Comparison of ENCODE assay signal across 1 cellular context in the genomic region with DNA sequence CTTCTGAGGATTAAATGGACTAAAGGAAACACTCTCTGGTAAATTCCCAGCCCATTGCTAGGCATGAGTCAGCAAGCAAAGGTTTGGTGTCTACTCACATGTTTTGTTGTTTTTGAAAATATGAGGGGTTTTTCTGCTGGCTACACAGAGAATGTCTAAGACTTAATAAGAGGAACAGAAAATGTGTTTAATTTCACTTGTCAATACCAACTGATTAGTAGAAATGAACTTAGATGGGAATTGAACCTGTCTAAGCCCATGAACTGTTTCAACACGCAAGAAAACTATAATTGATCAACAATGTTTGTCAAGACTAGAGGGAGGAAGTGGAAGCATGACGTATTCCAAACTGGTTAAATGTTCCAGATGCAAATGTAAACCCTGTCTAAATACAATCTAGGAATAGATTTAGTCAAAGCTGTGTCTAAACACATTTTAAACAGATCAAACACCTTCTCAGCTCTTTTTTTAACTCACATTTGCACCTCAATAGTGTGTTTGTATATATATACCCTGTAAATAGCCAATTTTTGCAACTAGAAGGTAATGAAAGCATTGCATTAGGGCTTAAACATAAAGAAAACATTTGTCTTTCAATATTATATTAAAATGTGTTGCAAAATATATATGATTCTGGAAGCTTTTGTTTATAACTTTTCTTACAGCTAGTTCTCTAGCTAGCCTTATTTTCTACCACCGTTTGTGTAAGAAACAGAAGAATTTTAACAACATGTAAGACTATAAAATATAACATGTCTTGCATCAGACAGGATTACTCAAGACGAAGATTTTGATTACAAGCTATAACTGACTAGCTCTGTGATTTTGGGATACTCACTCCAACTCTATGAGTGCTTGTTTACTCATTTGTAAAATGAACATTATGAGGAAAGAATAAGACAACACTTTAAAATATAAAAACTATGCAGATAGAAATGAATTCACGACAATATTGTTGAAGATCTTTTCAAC.
A peak's percentile ranks its signal among the peaks of the same experiment; 100 is the strongest.
TF ChIP-seq lines count a peak whose summit lies in the region.

No MANE protein-coding gene starts in this region.

TF ChIP-seq in GM12878, 131 proteins besides CTCF, POLR2A, EP300 and RAD21 (continued from another document and continues in another):
- TF ChIP-seq, protein P1, sequence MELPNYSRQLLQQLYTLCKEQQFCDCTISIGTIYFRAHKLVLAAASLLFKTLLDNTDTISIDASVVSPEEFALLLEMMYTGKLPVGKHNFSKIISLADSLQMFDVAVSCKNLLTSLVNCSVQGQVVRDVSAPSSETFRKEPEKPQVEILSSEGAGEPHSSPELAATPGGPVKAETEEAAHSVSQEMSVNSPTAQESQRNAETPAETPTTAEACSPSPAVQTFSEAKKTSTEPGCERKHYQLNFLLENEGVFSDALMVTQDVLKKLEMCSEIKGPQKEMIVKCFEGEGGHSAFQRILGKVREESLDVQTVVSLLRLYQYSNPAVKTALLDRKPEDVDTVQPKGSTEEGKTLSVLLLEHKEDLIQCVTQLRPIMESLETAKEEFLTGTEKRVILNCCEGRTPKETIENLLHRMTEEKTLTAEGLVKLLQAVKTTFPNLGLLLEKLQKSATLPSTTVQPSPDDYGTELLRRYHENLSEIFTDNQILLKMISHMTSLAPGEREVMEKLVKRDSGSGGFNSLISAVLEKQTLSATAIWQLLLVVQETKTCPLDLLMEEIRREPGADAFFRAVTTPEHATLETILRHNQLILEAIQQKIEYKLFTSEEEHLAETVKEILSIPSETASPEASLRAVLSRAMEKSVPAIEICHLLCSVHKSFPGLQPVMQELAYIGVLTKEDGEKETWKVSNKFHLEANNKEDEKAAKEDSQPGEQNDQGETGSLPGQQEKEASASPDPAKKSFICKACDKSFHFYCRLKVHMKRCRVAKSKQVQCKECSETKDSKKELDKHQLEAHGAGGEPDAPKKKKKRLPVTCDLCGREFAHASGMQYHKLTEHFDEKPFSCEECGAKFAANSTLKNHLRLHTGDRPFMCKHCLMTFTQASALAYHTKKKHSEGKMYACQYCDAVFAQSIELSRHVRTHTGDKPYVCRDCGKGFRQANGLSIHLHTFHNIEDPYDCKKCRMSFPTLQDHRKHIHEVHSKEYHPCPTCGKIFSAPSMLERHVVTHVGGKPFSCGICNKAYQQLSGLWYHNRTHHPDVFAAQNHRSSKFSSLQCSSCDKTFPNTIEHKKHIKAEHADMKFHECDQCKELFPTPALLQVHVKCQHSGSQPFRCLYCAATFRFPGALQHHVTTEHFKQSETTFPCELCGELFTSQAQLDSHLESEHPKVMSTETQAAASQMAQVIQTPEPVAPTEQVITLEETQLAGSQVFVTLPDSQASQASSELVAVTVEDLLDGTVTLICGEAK (IDR thresholded peaks at IDR 0.05; ENCODE audit: borderline replicate concordance): peak; percentile 52; the same call in 1 of the 2 replicates
- peak; percentile 38 for TF ChIP-seq GABPA (IDR thresholded peaks at IDR 0.05; ENCODE audit: low read depth)
- peak; percentile 91 to 94 for TF ChIP-seq IKZF2 (IDR thresholded peaks at IDR 0.05)
- TF ChIP-seq ZNF384 (IDR thresholded peaks at IDR 0.05; ENCODE audit: borderline replicate concordance, low read depth, low read length): no peak
- TF ChIP-seq, protein P2, sequence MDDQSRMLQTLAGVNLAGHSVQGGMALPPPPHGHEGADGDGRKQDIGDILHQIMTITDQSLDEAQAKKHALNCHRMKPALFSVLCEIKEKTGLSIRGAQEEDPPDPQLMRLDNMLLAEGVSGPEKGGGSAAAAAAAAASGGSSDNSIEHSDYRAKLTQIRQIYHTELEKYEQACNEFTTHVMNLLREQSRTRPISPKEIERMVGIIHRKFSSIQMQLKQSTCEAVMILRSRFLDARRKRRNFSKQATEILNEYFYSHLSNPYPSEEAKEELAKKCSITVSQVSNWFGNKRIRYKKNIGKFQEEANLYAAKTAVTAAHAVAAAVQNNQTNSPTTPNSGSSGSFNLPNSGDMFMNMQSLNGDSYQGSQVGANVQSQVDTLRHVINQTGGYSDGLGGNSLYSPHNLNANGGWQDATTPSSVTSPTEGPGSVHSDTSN (IDR thresholded peaks at IDR 0.05; ENCODE audit: insufficient replicate concordance, low read depth, low read length): peak; percentile 29
- no peak for TF ChIP-seq SMAD5 (IDR thresholded peaks at IDR 0.05; ENCODE audit: low read depth)
- TF ChIP-seq, protein P3, sequence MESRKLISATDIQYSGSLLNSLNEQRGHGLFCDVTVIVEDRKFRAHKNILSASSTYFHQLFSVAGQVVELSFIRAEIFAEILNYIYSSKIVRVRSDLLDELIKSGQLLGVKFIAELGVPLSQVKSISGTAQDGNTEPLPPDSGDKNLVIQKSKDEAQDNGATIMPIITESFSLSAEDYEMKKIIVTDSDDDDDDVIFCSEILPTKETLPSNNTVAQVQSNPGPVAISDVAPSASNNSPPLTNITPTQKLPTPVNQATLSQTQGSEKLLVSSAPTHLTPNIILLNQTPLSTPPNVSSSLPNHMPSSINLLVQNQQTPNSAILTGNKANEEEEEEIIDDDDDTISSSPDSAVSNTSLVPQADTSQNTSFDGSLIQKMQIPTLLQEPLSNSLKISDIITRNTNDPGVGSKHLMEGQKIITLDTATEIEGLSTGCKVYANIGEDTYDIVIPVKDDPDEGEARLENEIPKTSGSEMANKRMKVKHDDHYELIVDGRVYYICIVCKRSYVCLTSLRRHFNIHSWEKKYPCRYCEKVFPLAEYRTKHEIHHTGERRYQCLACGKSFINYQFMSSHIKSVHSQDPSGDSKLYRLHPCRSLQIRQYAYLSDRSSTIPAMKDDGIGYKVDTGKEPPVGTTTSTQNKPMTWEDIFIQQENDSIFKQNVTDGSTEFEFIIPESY (IDR thresholded peaks at IDR 0.05): no peak
- 0 out of 2 replicates have a peak, but pooled peaks have one; percentile 36 for TF ChIP-seq RUNX3 (IDR thresholded peaks at IDR 0.05; ENCODE audit: low read length)
- peak; percentile 72 for TF ChIP-seq NBN (IDR thresholded peaks at IDR 0.05)
- TF ChIP-seq, protein P4, sequence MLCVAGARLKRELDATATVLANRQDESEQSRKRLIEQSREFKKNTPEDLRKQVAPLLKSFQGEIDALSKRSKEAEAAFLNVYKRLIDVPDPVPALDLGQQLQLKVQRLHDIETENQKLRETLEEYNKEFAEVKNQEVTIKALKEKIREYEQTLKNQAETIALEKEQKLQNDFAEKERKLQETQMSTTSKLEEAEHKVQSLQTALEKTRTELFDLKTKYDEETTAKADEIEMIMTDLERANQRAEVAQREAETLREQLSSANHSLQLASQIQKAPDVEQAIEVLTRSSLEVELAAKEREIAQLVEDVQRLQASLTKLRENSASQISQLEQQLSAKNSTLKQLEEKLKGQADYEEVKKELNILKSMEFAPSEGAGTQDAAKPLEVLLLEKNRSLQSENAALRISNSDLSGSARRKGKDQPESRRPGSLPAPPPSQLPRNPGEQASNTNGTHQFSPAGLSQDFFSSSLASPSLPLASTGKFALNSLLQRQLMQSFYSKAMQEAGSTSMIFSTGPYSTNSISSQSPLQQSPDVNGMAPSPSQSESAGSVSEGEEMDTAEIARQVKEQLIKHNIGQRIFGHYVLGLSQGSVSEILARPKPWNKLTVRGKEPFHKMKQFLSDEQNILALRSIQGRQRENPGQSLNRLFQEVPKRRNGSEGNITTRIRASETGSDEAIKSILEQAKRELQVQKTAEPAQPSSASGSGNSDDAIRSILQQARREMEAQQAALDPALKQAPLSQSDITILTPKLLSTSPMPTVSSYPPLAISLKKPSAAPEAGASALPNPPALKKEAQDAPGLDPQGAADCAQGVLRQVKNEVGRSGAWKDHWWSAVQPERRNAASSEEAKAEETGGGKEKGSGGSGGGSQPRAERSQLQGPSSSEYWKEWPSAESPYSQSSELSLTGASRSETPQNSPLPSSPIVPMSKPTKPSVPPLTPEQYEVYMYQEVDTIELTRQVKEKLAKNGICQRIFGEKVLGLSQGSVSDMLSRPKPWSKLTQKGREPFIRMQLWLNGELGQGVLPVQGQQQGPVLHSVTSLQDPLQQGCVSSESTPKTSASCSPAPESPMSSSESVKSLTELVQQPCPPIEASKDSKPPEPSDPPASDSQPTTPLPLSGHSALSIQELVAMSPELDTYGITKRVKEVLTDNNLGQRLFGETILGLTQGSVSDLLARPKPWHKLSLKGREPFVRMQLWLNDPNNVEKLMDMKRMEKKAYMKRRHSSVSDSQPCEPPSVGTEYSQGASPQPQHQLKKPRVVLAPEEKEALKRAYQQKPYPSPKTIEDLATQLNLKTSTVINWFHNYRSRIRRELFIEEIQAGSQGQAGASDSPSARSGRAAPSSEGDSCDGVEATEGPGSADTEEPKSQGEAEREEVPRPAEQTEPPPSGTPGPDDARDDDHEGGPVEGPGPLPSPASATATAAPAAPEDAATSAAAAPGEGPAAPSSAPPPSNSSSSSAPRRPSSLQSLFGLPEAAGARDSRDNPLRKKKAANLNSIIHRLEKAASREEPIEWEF (IDR thresholded peaks at IDR 0.05; ENCODE audit: insufficient replicate concordance, low read depth, low read length): peak; percentile 100
- TF ChIP-seq, protein P5, sequence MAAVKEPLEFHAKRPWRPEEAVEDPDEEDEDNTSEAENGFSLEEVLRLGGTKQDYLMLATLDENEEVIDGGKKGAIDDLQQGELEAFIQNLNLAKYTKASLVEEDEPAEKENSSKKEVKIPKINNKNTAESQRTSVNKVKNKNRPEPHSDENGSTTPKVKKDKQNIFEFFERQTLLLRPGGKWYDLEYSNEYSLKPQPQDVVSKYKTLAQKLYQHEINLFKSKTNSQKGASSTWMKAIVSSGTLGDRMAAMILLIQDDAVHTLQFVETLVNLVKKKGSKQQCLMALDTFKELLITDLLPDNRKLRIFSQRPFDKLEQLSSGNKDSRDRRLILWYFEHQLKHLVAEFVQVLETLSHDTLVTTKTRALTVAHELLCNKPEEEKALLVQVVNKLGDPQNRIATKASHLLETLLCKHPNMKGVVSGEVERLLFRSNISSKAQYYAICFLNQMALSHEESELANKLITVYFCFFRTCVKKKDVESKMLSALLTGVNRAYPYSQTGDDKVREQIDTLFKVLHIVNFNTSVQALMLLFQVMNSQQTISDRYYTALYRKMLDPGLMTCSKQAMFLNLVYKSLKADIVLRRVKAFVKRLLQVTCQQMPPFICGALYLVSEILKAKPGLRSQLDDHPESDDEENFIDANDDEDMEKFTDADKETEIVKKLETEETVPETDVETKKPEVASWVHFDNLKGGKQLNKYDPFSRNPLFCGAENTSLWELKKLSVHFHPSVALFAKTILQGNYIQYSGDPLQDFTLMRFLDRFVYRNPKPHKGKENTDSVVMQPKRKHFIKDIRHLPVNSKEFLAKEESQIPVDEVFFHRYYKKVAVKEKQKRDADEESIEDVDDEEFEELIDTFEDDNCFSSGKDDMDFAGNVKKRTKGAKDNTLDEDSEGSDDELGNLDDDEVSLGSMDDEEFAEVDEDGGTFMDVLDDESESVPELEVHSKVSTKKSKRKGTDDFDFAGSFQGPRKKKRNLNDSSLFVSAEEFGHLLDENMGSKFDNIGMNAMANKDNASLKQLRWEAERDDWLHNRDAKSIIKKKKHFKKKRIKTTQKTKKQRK (IDR thresholded peaks at IDR 0.05; ENCODE audit: low read depth, low read length): no peak
- peak in 1 of 2 experiments; percentile 38; a peak in 1 of 4 replicates for TF ChIP-seq CEBPB (IDR thresholded peaks at IDR 0.05; ENCODE audit: borderline replicate concordance in 1 of 2, low read depth in 2 of 2, low read length in 2 of 2)
- TF ChIP-seq SRF (IDR thresholded peaks at IDR 0.05; ENCODE audit: low read depth in 2 of 2, low read length in 2 of 2): no peak
- TF ChIP-seq BCL11A (IDR thresholded peaks at IDR 0.05; ENCODE audit: low read depth, low read length): no peak; the same call in 1 of the 2 replicates
- TF ChIP-seq, protein P6, sequence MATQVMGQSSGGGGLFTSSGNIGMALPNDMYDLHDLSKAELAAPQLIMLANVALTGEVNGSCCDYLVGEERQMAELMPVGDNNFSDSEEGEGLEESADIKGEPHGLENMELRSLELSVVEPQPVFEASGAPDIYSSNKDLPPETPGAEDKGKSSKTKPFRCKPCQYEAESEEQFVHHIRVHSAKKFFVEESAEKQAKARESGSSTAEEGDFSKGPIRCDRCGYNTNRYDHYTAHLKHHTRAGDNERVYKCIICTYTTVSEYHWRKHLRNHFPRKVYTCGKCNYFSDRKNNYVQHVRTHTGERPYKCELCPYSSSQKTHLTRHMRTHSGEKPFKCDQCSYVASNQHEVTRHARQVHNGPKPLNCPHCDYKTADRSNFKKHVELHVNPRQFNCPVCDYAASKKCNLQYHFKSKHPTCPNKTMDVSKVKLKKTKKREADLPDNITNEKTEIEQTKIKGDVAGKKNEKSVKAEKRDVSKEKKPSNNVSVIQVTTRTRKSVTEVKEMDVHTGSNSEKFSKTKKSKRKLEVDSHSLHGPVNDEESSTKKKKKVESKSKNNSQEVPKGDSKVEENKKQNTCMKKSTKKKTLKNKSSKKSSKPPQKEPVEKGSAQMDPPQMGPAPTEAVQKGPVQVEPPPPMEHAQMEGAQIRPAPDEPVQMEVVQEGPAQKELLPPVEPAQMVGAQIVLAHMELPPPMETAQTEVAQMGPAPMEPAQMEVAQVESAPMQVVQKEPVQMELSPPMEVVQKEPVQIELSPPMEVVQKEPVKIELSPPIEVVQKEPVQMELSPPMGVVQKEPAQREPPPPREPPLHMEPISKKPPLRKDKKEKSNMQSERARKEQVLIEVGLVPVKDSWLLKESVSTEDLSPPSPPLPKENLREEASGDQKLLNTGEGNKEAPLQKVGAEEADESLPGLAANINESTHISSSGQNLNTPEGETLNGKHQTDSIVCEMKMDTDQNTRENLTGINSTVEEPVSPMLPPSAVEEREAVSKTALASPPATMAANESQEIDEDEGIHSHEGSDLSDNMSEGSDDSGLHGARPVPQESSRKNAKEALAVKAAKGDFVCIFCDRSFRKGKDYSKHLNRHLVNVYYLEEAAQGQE (IDR thresholded peaks at IDR 0.05; ENCODE audit: low read depth, low read length): no peak
- TF ChIP-seq CHD4 (IDR thresholded peaks at IDR 0.05): no peak
- peak; percentile 94 for TF ChIP-seq SPI1 (IDR thresholded peaks at IDR 0.05; ENCODE audit: borderline replicate concordance, insufficient read depth, low read depth, low read length)
- peak; percentile 53 for TF ChIP-seq MEF2B (IDR thresholded peaks at IDR 0.05; ENCODE audit: partially characterized antibody, poor library complexity, severe bottlenecking)
- TF ChIP-seq BHLHE40 (IDR thresholded peaks at IDR 0.05; ENCODE audit: borderline replicate concordance in 1 of 2, low read depth in 2 of 2, low read length in 1 of 2): peak; percentile 52 to 59; a peak in 2 of 4 replicates
- TF ChIP-seq, protein P7, sequence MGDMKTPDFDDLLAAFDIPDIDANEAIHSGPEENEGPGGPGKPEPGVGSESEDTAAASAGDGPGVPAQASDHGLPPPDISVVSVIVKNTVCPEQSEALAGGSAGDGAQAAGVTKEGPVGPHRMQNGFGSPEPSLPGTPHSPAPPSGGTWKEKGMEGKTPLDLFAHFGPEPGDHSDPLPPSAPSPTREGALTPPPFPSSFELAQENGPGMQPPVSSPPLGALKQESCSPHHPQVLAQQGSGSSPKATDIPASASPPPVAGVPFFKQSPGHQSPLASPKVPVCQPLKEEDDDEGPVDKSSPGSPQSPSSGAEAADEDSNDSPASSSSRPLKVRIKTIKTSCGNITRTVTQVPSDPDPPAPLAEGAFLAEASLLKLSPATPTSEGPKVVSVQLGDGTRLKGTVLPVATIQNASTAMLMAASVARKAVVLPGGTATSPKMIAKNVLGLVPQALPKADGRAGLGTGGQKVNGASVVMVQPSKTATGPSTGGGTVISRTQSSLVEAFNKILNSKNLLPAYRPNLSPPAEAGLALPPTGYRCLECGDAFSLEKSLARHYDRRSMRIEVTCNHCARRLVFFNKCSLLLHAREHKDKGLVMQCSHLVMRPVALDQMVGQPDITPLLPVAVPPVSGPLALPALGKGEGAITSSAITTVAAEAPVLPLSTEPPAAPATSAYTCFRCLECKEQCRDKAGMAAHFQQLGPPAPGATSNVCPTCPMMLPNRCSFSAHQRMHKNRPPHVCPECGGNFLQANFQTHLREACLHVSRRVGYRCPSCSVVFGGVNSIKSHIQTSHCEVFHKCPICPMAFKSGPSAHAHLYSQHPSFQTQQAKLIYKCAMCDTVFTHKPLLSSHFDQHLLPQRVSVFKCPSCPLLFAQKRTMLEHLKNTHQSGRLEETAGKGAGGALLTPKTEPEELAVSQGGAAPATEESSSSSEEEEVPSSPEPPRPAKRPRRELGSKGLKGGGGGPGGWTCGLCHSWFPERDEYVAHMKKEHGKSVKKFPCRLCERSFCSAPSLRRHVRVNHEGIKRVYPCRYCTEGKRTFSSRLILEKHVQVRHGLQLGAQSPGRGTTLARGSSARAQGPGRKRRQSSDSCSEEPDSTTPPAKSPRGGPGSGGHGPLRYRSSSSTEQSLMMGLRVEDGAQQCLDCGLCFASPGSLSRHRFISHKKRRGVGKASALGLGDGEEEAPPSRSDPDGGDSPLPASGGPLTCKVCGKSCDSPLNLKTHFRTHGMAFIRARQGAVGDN (IDR thresholded peaks at IDR 0.05): peak; percentile 62
